ENCODE assay signal across 20 cellular contexts in genomic region chrY:24610614-24611013, GRCh38. TPM values are rescaled to one million over a fixed set of nuclear protein-coding genes. Genes with fewer than 3 reads are reported as not detected.
"Had no signal": no experiment of that assay in that cellular context is flagged by ENCODE, and none has a peak within 500 bp of the region (broad histone marks: within the 10 kb centered on the region; RNA-seq: fewer than 3 reads in every experiment).

No MANE protein-coding gene starts in this region.

RNA-seq across cellular contexts. Expression of gene BPY2B, which starts 7.2 kb away (rescaled TPM):
- total RNA-seq: activated naive CD4-positive, alpha-beta T cell treated with anti-CD3 and anti-CD28 coated beads for 36 hours; activated naive CD4-positive, alpha-beta T cell treated with anti-CD3 and anti-CD28 coated beads, Interleukin-2, amount 50 U/mL, for 72 hours; activated naive CD8-positive, alpha-beta T cell treated with anti-CD3 and anti-CD28 coated beads for 36 hours; activated naive CD8-positive, alpha-beta T cell treated with anti-CD3 and anti-CD28 coated beads, Interleukin-2, amount 10 ng/mL, durations not matched to agents 7 days and 5 days; activated T-cell treated with anti-CD3 and anti-CD28 coated beads, Interleukin-2, amount 50 U/mL, for 4 hours; activated T-cell treated with anti-CD3 and anti-CD28 coated beads, Interleukin-2, amount 50 U/mL, for 72 hours; activated T-helper 1 cell treated with anti-CD3 and anti-CD28 coated beads, Interleukin-12 subunit alpha, Interleukin-12 subunit beta, Interleukin-2, Interleukin-4 antibody, amounts not matched to agents 30 ng/mL and 10 ng/mL and 1 ng/mL, durations not matched to agents 14 hours and 24 hours and 36 hours; activated T-helper 17 cell treated with anti-CD3 and anti-CD28 coated beads, Interleukin-2, amount 50 U/mL, for 72 hours; activated T-helper 2 cell treated with anti-CD3 and anti-CD28 coated beads, Interferon-gamma antibody, Interleukin-2, Interleukin-4, amounts not matched to agents 10 μg/mL and 5 μg/mL and 100 μg/mL, durations not matched to agents 14 hours and 24 hours and 36 hours; adrenal gland; aorta; ascending aorta; astrocyte; body of pancreas; breast epithelium; bronchial epithelial cell; cardiac muscle cell; cardiac septum; cerebellum; chondrocyte had no signal
